9 cellular contexts compared by ENCODE assay signal in genomic region chr4:168942985-168943384, GRCh38.
DNase-seq lines count a peak whose midpoint lies in the region; ATAC-seq and TF ChIP-seq lines count a peak whose summit lies in the region.
"Had no signal": no experiment of that assay in that cellular context is flagged by ENCODE, and none has a peak within 500 bp of the region (broad histone marks: within the 10 kb centered on the region; RNA-seq: fewer than 3 reads in every experiment).

No MANE protein-coding gene starts in this region.

- no peaks in the 10 kb centered on the region for H3K4me1 ChIP-seq in breast epithelium
- no peaks in the 10 kb centered on the region for H3K4me1 ChIP-seq in esophagus squamous epithelium
- no peaks in the 10 kb centered on the region for H3K4me1 ChIP-seq in spleen

- H3K27ac Mint-ChIP-seq in MCF 10A (ENCODE audit: low read depth, unreplicated experiment): no peak overlapping the region
- H3K27ac Mint-ChIP-seq in type B pancreatic cell: no peak overlapping the region
- H3K27ac Mint-ChIP-seq in naive thymus-derived CD8-positive, alpha-beta T cell: no peak overlapping the region
- H3K27ac Mint-ChIP-seq: activated naive CD8-positive, alpha-beta T cell had no signal

- 78 to 84% methylated on average over 3 of the region's 3 CpGs for WGBS in esophagus squamous epithelium, 2 donors
- 85 to 94% (median 92%) methylated on average over 3 of the region's 3 CpGs for WGBS in spleen, 5 donors

- TF ChIP-seq POLR2A in breast epithelium (IDR thresholded peaks at IDR 0.05) (no peak), NB4 (IDR thresholded peaks at IDR 0.05; ENCODE audit: extremely low read depth, insufficient read length) (no peak), esophagus squamous epithelium (IDR thresholded peaks at IDR 0.05) (no peak), spleen (IDR thresholded peaks at IDR 0.05) (no peak)

- intact Hi-C loops in MCF 10A (cut with micrococcal nuclease): no loop called here
- intact Hi-C loops in breast epithelium (cut with DNase I; ENCODE audit: low total_unique reads): no loop called here
- intact Hi-C loops in esophagus squamous epithelium (cut with DNase I): no loop called here
- intact Hi-C loops in spleen (cut with DNase I; ENCODE audit: low total_unique reads): no loop called here

- H3K9me3 ChIP-seq in breast epithelium (peaks cover 12% of the 10 kb centered on the region in 2 donors), esophagus squamous epithelium (peaks cover 0 to 22% (median 3%) of the 10 kb centered on the region in 3 donors), spleen (peaks cover 5 to 31% (median 25%) of the 10 kb centered on the region in 8 donors)

- H3K9me3 Mint-ChIP-seq in MCF 10A (ENCODE audit: unreplicated experiment) (peaks cover 15% of the 10 kb centered on the region), type B pancreatic cell (peaks cover 15% of the 10 kb centered on the region)
- H3K9me3 Mint-ChIP-seq in naive thymus-derived CD8-positive, alpha-beta T cell: peaks cover 6 to 59% (median 32%) of the 10 kb centered on the region in 9 donors

- CTCF ChIA-PET in MCF 10A (lab: Yijun Ruan, JAX): interaction anchor here (0.5 to 1.2 kb wide), 6 partner anchors 10 to 551 kb away, joined by 3 to 8 read pairs (median 3); no protein-coding TSS in a partner anchor

- peak; percentile 59 for TF ChIP-seq CTCF in MCF 10A (IDR thresholded peaks at IDR 0.05; ENCODE audit: unreplicated experiment)
- TF ChIP-seq CTCF in breast epithelium (IDR thresholded peaks at IDR 0.05): no peak
- TF ChIP-seq CTCF in NB4 (IDR thresholded peaks at IDR 0.05; ENCODE audit: low read depth, low read length): peak; percentile 48
- TF ChIP-seq CTCF in esophagus squamous epithelium (IDR thresholded peaks at IDR 0.05): peak in 4 of 6 experiments; percentile 12 to 44 (median 27)
- TF ChIP-seq CTCF in type B pancreatic cell (conservative IDR thresholded peaks at IDR 0.05): peak; percentile 67
- TF ChIP-seq CTCF in spleen (IDR thresholded peaks at IDR 0.05 in 8 of 11, conservative IDR thresholded peaks at IDR 0.05 in 3 of 11): peak in 5 of 11 experiments; percentile 15 to 41 (median 23)

- BruUV-seq in MCF 10A (replicated peaks; lab: Mats Ljungman, UMichigan): no TSS peak

- no peaks in the 10 kb centered on the region for H3K36me3 Mint-ChIP-seq in MCF 10A (ENCODE audit: insufficient read depth, unreplicated experiment)
- peaks cover 36% of the 10 kb centered on the region for H3K36me3 Mint-ChIP-seq in type B pancreatic cell
- peaks cover 4 to 26% (median 14%) of the 10 kb centered on the region in 3 donors for H3K36me3 Mint-ChIP-seq in naive thymus-derived CD8-positive, alpha-beta T cell

- POLR2A ChIA-PET in MCF 10A (lab: Yijun Ruan, JAX): no interaction called here
- POLR2A ChIA-PET in naive thymus-derived CD8-positive, alpha-beta T cell (lab: Charles Lee): no interaction called here

- H3K27me3 ChIP-seq in breast epithelium (no peaks in the 10 kb centered on the region), esophagus squamous epithelium (no peaks in the 10 kb centered on the region), spleen (replicated peaks in 1 of 7) (no peaks in the 10 kb centered on the region)

- H3K4me3 Mint-ChIP-seq in MCF 10A (ENCODE audit: unreplicated experiment): no peak overlapping the region
- H3K4me3 Mint-ChIP-seq in type B pancreatic cell: no peak overlapping the region
- no peak overlapping the region for H3K4me3 Mint-ChIP-seq in naive thymus-derived CD8-positive, alpha-beta T cell
- H3K4me3 Mint-ChIP-seq: activated naive CD8-positive, alpha-beta T cell had no signal

- H3K27me3 Mint-ChIP-seq in MCF 10A (ENCODE audit: insufficient read depth, unreplicated experiment) (no peaks in the 10 kb centered on the region), type B pancreatic cell (no peaks in the 10 kb centered on the region)
- H3K27me3 Mint-ChIP-seq in naive thymus-derived CD8-positive, alpha-beta T cell: no peaks in the 10 kb centered on the region
- H3K27me3 Mint-ChIP-seq: activated naive CD8-positive, alpha-beta T cell had no signal

- no peak for DNase-seq in MCF 10A (ENCODE audit: unreplicated experiment)
- no peak for DNase-seq in breast epithelium (ENCODE audit: low spot score in 2 of 2)
- peak; percentile 12 for DNase-seq in NB4 (ENCODE audit: low read depth)
- no peak for DNase-seq in esophagus squamous epithelium (lab: John Stamatoyannopoulos, UW)
- no peak for DNase-seq in type B pancreatic cell (ENCODE audit: extremely low spot score, unreplicated experiment)
- DNase-seq in naive thymus-derived CD8-positive, alpha-beta T cell: no peak
- no peak for DNase-seq in spleen

- ATAC-seq in naive thymus-derived CD8-positive, alpha-beta T cell: no peak
- no peak for ATAC-seq in HG02840 (IDR thresholded peaks at IDR 0.05; ENCODE audit: low FRiP score, unreplicated experiment)

- H3K4me1 Mint-ChIP-seq in MCF 10A (ENCODE audit: insufficient read depth, unreplicated experiment) (no peaks in the 10 kb centered on the region), type B pancreatic cell (ENCODE audit: unreplicated experiment) (no peaks in the 10 kb centered on the region)
- no peaks in the 10 kb centered on the region for H3K4me1 Mint-ChIP-seq in naive thymus-derived CD8-positive, alpha-beta T cell

- H3K4me3 ChIP-seq in breast epithelium: no peak overlapping the region
- no peak overlapping the region for H3K4me3 ChIP-seq in NB4 (ENCODE audit: low read depth, low read length)
- H3K4me3 ChIP-seq in esophagus squamous epithelium: no peak overlapping the region
- no peak overlapping the region for H3K4me3 ChIP-seq in spleen

- H3K36me3 ChIP-seq in breast epithelium (no peaks in the 10 kb centered on the region), esophagus squamous epithelium (no peaks in the 10 kb centered on the region), spleen (no peaks in the 10 kb centered on the region)

- no peak overlapping the region for H3K27ac ChIP-seq in breast epithelium
- H3K27ac ChIP-seq in esophagus squamous epithelium: no peak overlapping the region
- no peak overlapping the region for H3K27ac ChIP-seq in spleen

Comparison
In these comparisons a context has a peak if more than half of its experiments do, and no peak if none do; other contexts are left out.
1. CTCF ChIP-seq: peak in MCF 10A (single experiment), NB4 (single experiment), esophagus squamous epithelium (4 of 6) and type B pancreatic cell (single experiment); none in breast epithelium (0 of 3).